Comparison of ENCODE assay signal across 8 cellular contexts in the genomic region with DNA sequence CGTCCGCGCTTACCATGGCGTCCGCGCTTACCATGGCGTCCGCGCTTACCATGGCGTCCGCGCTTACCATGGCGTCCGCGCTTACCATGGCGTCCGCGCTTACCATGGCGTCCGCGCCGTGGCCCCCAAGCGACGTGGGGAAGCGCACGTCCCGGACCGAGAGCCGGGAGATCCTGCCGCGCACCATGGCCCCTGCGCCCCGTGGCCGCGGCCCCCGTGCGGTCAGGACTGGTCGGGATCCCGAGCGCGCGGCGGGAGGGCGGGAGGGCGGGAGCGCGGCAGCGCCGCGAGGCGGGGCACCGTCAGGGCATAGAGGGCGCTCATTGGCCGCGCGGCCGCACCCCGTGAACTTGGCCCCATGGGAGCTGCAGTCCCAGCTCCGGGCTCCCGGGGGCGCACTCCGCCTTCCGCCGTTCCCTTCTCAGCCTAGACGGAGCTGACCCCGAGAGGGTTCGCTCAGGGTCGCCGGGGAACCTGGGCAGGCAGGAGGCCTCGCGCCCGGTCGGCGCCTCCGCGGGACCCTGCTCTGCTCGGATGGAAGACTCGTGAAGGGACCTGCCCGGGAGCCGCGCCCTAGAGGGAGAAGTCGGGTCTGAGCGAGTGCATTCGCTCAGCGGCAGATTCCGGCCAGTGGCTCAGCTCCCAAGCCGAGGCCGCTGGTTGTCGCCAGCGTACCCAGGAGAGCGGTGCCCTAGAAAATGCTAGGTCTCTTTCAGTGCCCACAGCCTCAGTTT. TPM values are rescaled to one million over a fixed set of nuclear protein-coding genes. Genes with fewer than 3 reads are reported as not detected.
A peak's percentile ranks its signal among the peaks of the same experiment; 100 is the strongest.
DNase-seq lines count a peak whose midpoint lies in the region; ATAC-seq and TF ChIP-seq lines count a peak whose summit lies in the region.

A gene with protein sequence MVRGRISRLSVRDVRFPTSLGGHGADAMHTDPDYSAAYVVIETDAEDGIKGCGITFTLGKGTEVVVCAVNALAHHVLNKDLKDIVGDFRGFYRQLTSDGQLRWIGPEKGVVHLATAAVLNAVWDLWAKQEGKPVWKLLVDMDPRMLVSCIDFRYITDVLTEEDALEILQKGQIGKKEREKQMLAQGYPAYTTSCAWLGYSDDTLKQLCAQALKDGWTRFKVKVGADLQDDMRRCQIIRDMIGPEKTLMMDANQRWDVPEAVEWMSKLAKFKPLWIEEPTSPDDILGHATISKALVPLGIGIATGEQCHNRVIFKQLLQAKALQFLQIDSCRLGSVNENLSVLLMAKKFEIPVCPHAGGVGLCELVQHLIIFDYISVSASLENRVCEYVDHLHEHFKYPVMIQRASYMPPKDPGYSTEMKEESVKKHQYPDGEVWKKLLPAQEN (minus strand): TSS at position 230 of the 734 bp plus-strand sequence. CDS start 43 bp downstream, at position 187.

- peak within 1 kb of the TSS; percentile 2 for H3K27ac Mint-ChIP-seq in neural progenitor cell

- peak within 1 kb of the TSS; percentile 82 for H3K4me3 Mint-ChIP-seq in neural progenitor cell

- ATAC-seq in GM19467 (IDR thresholded peaks at IDR 0.05; ENCODE audit: unreplicated experiment) (peak; percentile 85), foreskin keratinocyte (peak; percentile 91)

- H4K20me1 ChIP-seq in neural progenitor cell (ENCODE audit: low read depth), result peaks cover 8% of the 10 kb centered on the region

- H3K9me3 ChIP-seq in neural progenitor cell (ENCODE audit: low read depth), result no peaks in the 10 kb centered on the region

- TF ChIP-seq CTCF in foreskin keratinocyte (conservative IDR thresholded peaks at IDR 0.05), result peak; percentile 92
- TF ChIP-seq CTCF in neural progenitor cell (IDR thresholded peaks at IDR 0.05), result peak; percentile 72

- peaks cover 14% of the 10 kb centered on the region for H3K4me1 ChIP-seq in foreskin keratinocyte
- no peaks in the 10 kb centered on the region for H3K4me1 ChIP-seq in neural progenitor cell

- peak within 1 kb of the TSS; percentile 96 for H3K4me2 ChIP-seq in neural progenitor cell

- DNase-seq in Caki2 (ENCODE audit: low read depth) (peak; percentile 83), HPDE6-E6E7 (ENCODE audit: extremely low spot score) (peak; percentile 83), SHP77 treated with DMSO at 0.1 percent for 48 hours (lab: John Stamatoyannopoulos, UW) (peak; percentile 47), activated gamma-delta T cell treated with Interleukin-2 at 50 U/mL for 16 hours (peak; percentile 75), foreskin keratinocyte (peak in 1 of 2 donors; percentile 71), neural progenitor cell (ENCODE audit: low spot score) (peak; percentile 86), stromal cell of bone marrow (ENCODE audit: low read depth) (peak; percentile 60)

- H3K36me3 Mint-ChIP-seq in neural progenitor cell, result peaks cover 3% of the 10 kb centered on the region

- peak within 1 kb of the TSS; percentile 60 for H3K4me3 ChIP-seq in neural progenitor cell

- H3K27me3 ChIP-seq in foreskin keratinocyte (no peaks in the 10 kb centered on the region), neural progenitor cell (no peaks in the 10 kb centered on the region)

- no peaks in the 10 kb centered on the region for H3K36me3 ChIP-seq in neural progenitor cell

- H3K9me3 Mint-ChIP-seq in neural progenitor cell, result no peaks in the 10 kb centered on the region

- peaks cover 19% of the 10 kb centered on the region for H3K79me2 ChIP-seq in neural progenitor cell (ENCODE audit: low read depth)

- H3K27ac ChIP-seq in foreskin keratinocyte (peak within 1 kb of the TSS; percentile 89), neural progenitor cell (no peak within 1 kb of the TSS)

- H3F3A ChIP-seq in neural progenitor cell (ENCODE audit: low read depth), result peaks cover 12% of the 10 kb centered on the region

- peaks cover 14% of the 10 kb centered on the region for H3K4me1 Mint-ChIP-seq in neural progenitor cell

- H3K9ac ChIP-seq in neural progenitor cell, result no peak within 1 kb of the TSS

- peak within 1 kb of the TSS; percentile 78 for H2AFZ ChIP-seq in neural progenitor cell (replicated peaks)

- in situ Hi-C loops in Caki2 (cut with HindIII; ENCODE audit: low pct_unique_long_range_greater_than_20kb, low sequenced_read_pairs), result no loop called here

- H3K27me3 Mint-ChIP-seq in neural progenitor cell (ENCODE audit: insufficient read depth, low read depth), result peaks cover 2% of the 10 kb centered on the region

RNA-seq across cellular contexts. Expression of the gene that starts here (rescaled TPM):
- total RNA-seq in Caki2 (2014; rRNA removed; shearing (Covaris generic); ENCODE audit: low replicate concordance), result 77.6 and 79.1 TPM in 2 replicates
- total RNA-seq in foreskin keratinocyte (21.5 and 28.8 TPM in 2 replicates), neural progenitor cell (ENCODE audit: low replicate concordance) (20.2 and 29.7 TPM in 2 replicates)
- polyA plus RNA-seq in foreskin keratinocyte, result 15.4 and 22.6 TPM in 2 replicates
